10 cellular contexts compared by ENCODE assay signal in the genomic region with DNA sequence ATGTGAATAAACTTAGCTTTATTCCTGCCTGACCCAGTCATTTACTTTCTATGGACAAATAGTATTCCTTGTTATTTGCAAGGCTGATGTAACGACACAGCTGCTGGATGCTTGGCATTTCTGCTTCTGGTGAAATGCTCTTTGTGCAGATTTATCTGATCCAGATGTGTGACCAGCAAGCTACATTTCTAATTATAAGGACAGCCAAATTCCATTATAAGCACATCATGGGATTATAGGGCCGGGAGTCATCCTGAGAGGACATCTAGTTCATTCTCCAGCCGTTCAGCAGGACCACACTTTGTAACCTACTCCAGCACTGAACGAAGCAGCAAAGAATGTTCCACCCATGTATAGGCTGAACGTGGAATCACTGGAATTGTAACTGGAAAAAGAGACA. TPM values are rescaled to one million over a fixed set of nuclear protein-coding genes. Genes with fewer than 3 reads are reported as not detected.
DNase-seq lines count a peak whose midpoint lies in the region; ATAC-seq and TF ChIP-seq lines count a peak whose summit lies in the region.
"Had no signal": no experiment of that assay in that cellular context is flagged by ENCODE, and none has a peak within 500 bp of the region (broad histone marks: within the 10 kb centered on the region; RNA-seq: fewer than 3 reads in every experiment).

No MANE protein-coding gene starts in this region.

- H3K27ac ChIP-seq in IMR-90 (ENCODE audit: insufficient read depth, low read length) (peak overlapping the region; percentile 44; the same call in 1 of the 2 replicates), lower lobe of right lung (peak overlapping the region; percentile 7), tibial artery (peak overlapping the region; percentile 54 to 70)

- H3K4me3 ChIP-seq in IMR-90 (ENCODE audit: insufficient read depth, low read depth, low read length): no peak overlapping the region
- H3K4me3 ChIP-seq in lower lobe of right lung: no peak overlapping the region
- no peak overlapping the region for H3K4me3 ChIP-seq in tibial artery

- H2BK20ac ChIP-seq in IMR-90 (ENCODE audit: low read depth, low read length): no peak overlapping the region

- H2BK15ac ChIP-seq in IMR-90 (ENCODE audit: low read depth, low read length): no peak overlapping the region

- intact Hi-C loops in IMR-90 (cut with micrococcal nuclease): no loop called here
- intact Hi-C loops in lower lobe of right lung (cut with DNase I): no loop called here
- intact Hi-C loops in tibial artery (cut with DNase I; ENCODE audit: low total_unique reads): no loop called here

- no peak overlapping the region; the same call in 1 of the 2 replicates for H3K14ac ChIP-seq in IMR-90 (replicated peaks; ENCODE audit: low read depth, low read length)

- H2AFZ ChIP-seq in IMR-90 (replicated peaks; ENCODE audit: low read length, poor library complexity): no peak overlapping the region

- peak overlapping the region; percentile 76 for H2BK5ac ChIP-seq in IMR-90 (ENCODE audit: low read depth, low read length, poor library complexity, severe bottlenecking)

- 0 out of 2 replicates have a peak overlapping the region, but pooled peaks have one; percentile 2 for H3K4me2 ChIP-seq in IMR-90 (ENCODE audit: low read depth, low read length)

- CTCF ChIA-PET in IMR-90 (lab: Yijun Ruan, JAX): interaction anchor here (0.7 to 1.1 kb wide), 3 partner anchors 40 to 244 kb away, joined by 3 read pairs; no protein-coding TSS in a partner anchor

- no peak overlapping the region for H2AK5ac ChIP-seq in IMR-90 (ENCODE audit: low read depth, low read length)

- DNase-seq in IMR-90 (peak; percentile 95), epidermal melanocyte (ENCODE audit: insufficient read length, low spot score) (peak; percentile 58), lower lobe of right lung (no peak), tibial artery (peak in 1 of 2 donors; percentile 64), NCI-H345 (lab: John Stamatoyannopoulos, UW) (no peak), AML-193 (lab: John Stamatoyannopoulos, UW) (no peak)
- no peak for DNase-seq in activated naive CD4-positive, alpha-beta T cell treated with anti-CD3 and anti-CD28 coated beads, Interleukin-2, amount 50 U/mL, for 16 hours
- DNase-seq: activated CD4-positive, alpha-beta T cell treated with anti-CD3 and anti-CD28 coated beads for 36 hours; activated naive CD8-positive, alpha-beta T cell treated with anti-CD3 and anti-CD28 coated beads, Interleukin-2, amount 50 U/mL, for 24 hours had no signal

- H3K4ac ChIP-seq in IMR-90 (ENCODE audit: low read depth, low read length): 0 out of 2 replicates have a peak overlapping the region, but pooled peaks have one; percentile 2

- no peaks in the 10 kb centered on the region for H3K27me3 ChIP-seq in IMR-90 (ENCODE audit: control insufficient read depth, insufficient read depth, low read length)
- no peaks in the 10 kb centered on the region for H3K27me3 ChIP-seq in lower lobe of right lung (ENCODE audit: low read depth)
- no peaks in the 10 kb centered on the region for H3K27me3 ChIP-seq in tibial artery

- no peak overlapping the region for H4K5ac ChIP-seq in IMR-90 (ENCODE audit: low read depth, low read length)

- H3K56ac ChIP-seq in IMR-90 (ENCODE audit: extremely low read depth, insufficient read depth, low read length): no peak overlapping the region

- in situ Hi-C loops in IMR-90 (cut with MboI; ENCODE audit: low sequenced_read_pairs): no loop called here

- dilution Hi-C loops in IMR-90 (cut with HindIII; ENCODE audit: low sequenced_read_pairs, unreplicated experiment): no loop called here

- peaks cover 91% of the 10 kb centered on the region for H4K20me1 ChIP-seq in IMR-90 (ENCODE audit: insufficient read depth, low read length)

- TF ChIP-seq RAD21 in IMR-90 (IDR thresholded peaks at IDR 0.05; ENCODE audit: low read length): peak; percentile 28; the same call in 1 of the 2 replicates

- H3K9me1 ChIP-seq in IMR-90 (ENCODE audit: insufficient read depth, low read length): peaks cover 19% of the 10 kb centered on the region

- H4K91ac ChIP-seq in IMR-90 (ENCODE audit: insufficient read depth, low read depth, low read length): no peak overlapping the region

- no peak overlapping the region for H3K9ac ChIP-seq in IMR-90 (ENCODE audit: low read depth, low read length)

- H3K79me1 ChIP-seq in IMR-90 (ENCODE audit: low read depth in 1 of 2, low read length in 2 of 2): peaks cover 24 to 85% of the 10 kb centered on the region in 2 experiments

- WGBS in IMR-90 (ENCODE audit: extremely low coverage in 2 of 2, insufficient read length in 1 of 2), 2 experiments: no CpG with 5 or more reads among the region's 5 CpGs

- no peak overlapping the region for H2AK9ac ChIP-seq in IMR-90 (replicated peaks; ENCODE audit: low read depth, low read length, poor library complexity)

- no TSS peak for BruUV-seq in IMR-90 (replicated peaks; lab: Mats Ljungman, UMichigan)

- peak overlapping the region in 1 of 2 experiments; percentile 3; a peak in 1 of 4 replicates for H4K8ac ChIP-seq in IMR-90 (ENCODE audit: low read depth in 2 of 2, low read length in 2 of 2)

- peak overlapping the region; percentile 17; the same call in 1 of the 2 replicates for H3K23ac ChIP-seq in IMR-90 (ENCODE audit: low read depth, low read length)

- TF ChIP-seq CTCF in IMR-90 (conservative IDR thresholded peaks at IDR 0.05; ENCODE audit: low read depth, low read length) (no peak), lower lobe of right lung (IDR thresholded peaks at IDR 0.05) (no peak), tibial artery (IDR thresholded peaks at IDR 0.05) (no peak)

- H3K36me3 ChIP-seq in IMR-90 (ENCODE audit: control insufficient read depth, insufficient read depth, low read length) (peaks cover 10% of the 10 kb centered on the region), lower lobe of right lung (no peaks in the 10 kb centered on the region), tibial artery (no peaks in the 10 kb centered on the region)

- H2BK120ac ChIP-seq in IMR-90 (ENCODE audit: low read depth, low read length): no peak overlapping the region

- H3K9me3 ChIP-seq in IMR-90 (ENCODE audit: control insufficient read depth, insufficient read depth, low read length) (no peaks in the 10 kb centered on the region), lower lobe of right lung (no peaks in the 10 kb centered on the region), tibial artery (no peaks in the 10 kb centered on the region)

- no peak overlapping the region for H3K18ac ChIP-seq in IMR-90 (ENCODE audit: low read depth, low read length)

- TF ChIP-seq POLR2A in IMR-90 (IDR thresholded peaks at IDR 0.05; ENCODE audit: low read depth, low read length): no peak

- POLR2A ChIA-PET in IMR-90 (lab: Charles Lee; ENCODE audit: unreplicated experiment): interaction anchor here (0.6 kb wide), 1 partner anchor 23 kb away, joined by 3 read pairs; no protein-coding TSS in a partner anchor

- ATAC-seq in IMR-90 (ENCODE audit: low read depth) (peak; percentile 91), lower lobe of right lung (peak; percentile 54 to 66), HG03442 (IDR thresholded peaks at IDR 0.05; ENCODE audit: unreplicated experiment) (no peak)
- ATAC-seq: activated CD4-positive, alpha-beta T cell treated with anti-CD3 and anti-CD28 coated beads for 36 hours; activated naive CD8-positive, alpha-beta T cell treated with anti-CD3 and anti-CD28 coated beads, Interleukin-2, amount 50 U/mL, for 24 hours had no signal

- H3K4me1 ChIP-seq in IMR-90 (ENCODE audit: control insufficient read depth, insufficient read depth, low read length) (peaks cover 8% of the 10 kb centered on the region), lower lobe of right lung (peaks cover 6% of the 10 kb centered on the region), tibial artery (peaks cover 0 to 77% (median 16%) of the 10 kb centered on the region in 4 donors)

TF ChIP-seq in IMR-90, 13 proteins besides CTCF, POLR2A, EP300 and RAD21:
- TF ChIP-seq RCOR1 (IDR thresholded peaks at IDR 0.05; ENCODE audit: insufficient replicate concordance, low read length) (peak; percentile 88), BHLHE40 (IDR thresholded peaks at IDR 0.05; ENCODE audit: low read depth, low read length) (0 out of 2 replicates have a peak, but pooled peaks have one; percentile 13), MAZ (IDR thresholded peaks at IDR 0.05; ENCODE audit: borderline replicate concordance, low read depth, low read length) (no peak), MAFK (IDR thresholded peaks at IDR 0.05; ENCODE audit: low read depth, low read length) (0 out of 2 replicates have a peak, but pooled peaks have one; percentile 11), USF2 (IDR thresholded peaks at IDR 0.05; ENCODE audit: low read depth, low read length) (no peak), SMC3 (IDR thresholded peaks at IDR 0.05; ENCODE audit: low read depth, low read length) (0 out of 2 replicates have a peak, but pooled peaks have one; percentile 10), CEBPB (IDR thresholded peaks at IDR 0.05; ENCODE audit: low read depth, low read length) (peak; percentile 69), RFX5 (IDR thresholded peaks at IDR 0.05; ENCODE audit: low read depth, low read length) (no peak), NFE2L2 (IDR thresholded peaks at IDR 0.05; ENCODE audit: low read depth, low read length) (no peak), CHD1 (IDR thresholded peaks at IDR 0.05; ENCODE audit: low read depth, low read length) (no peak)

RNA-seq across cellular contexts. Expression of gene FNDC3B, which starts 42.9 kb away (rescaled TPM):
- total RNA-seq in IMR-90 (2012; rRNA removed) (128 and 150 TPM in 2 replicates), lower lobe of right lung (153 TPM)
- 22.0 and 23.9 TPM in 2 replicates for polyA plus RNA-seq in IMR-90 (2012; rRNA removed)
- polyA plus RNA-seq in IMR-90 (2012; cell fraction: cytosol; rRNA removed): 10.0 and 11.3 TPM in 2 replicates
- polyA plus RNA-seq in IMR-90 (2012; cell fraction: nucleus; rRNA removed; ENCODE audit: low replicate concordance): 7.1 and 33.5 TPM in 2 replicates

Comparison
In these comparisons a context has a peak if more than half of its experiments do, and no peak if none do; other contexts are left out.
1. DNase-seq: peak in IMR-90 (single experiment) and epidermal melanocyte (single experiment); none in lower lobe of right lung (single experiment), NCI-H345 (single experiment), AML-193 (0 of 2) and activated naive CD4-positive, alpha-beta T cell treated with anti-CD3 and anti-CD28 coated beads, Interleukin-2, amount 50 U/mL, for 16 hours (single experiment).
2. H3K27ac ChIP-seq: peak in every context shown above with its lines; median percentile 62 in tibial artery; 44 in IMR-90; 7 in lower lobe of right lung.